1 cellular context compared by ENCODE assay signal in genomic region chr6:87731818-87732661, GRCh38.
TF ChIP-seq lines count a peak whose summit lies in the region.

No MANE protein-coding gene starts in this region.

TF ChIP-seq in A549, 52 proteins besides CTCF, POLR2A, EP300 and RAD21 (continued from another document):
- TF ChIP-seq REST (IDR thresholded peaks at IDR 0.05) (no peak), USF2 (IDR thresholded peaks at IDR 0.05) (peak; percentile 69), ZNF302 (CRISPR knock-in tag; IDR thresholded peaks at IDR 0.05) (no peak), MAZ (IDR thresholded peaks at IDR 0.05; ENCODE audit: borderline replicate concordance, low read depth, low read length) (no peak), ZSCAN20 (CRISPR knock-in tag; IDR thresholded peaks at IDR 0.05) (no peak), KDM5A (IDR thresholded peaks at IDR 0.05) (no peak), PHF8 (IDR thresholded peaks at IDR 0.05; ENCODE audit: borderline replicate concordance, low read depth) (no peak), EHMT2 (IDR thresholded peaks at IDR 0.05; ENCODE audit: low read depth) (no peak), NPAS2 (CRISPR knock-in tag; IDR thresholded peaks at IDR 0.05; ENCODE audit: borderline replicate concordance) (no peak), BHLHE40 (IDR thresholded peaks at IDR 0.05; ENCODE audit: low read depth, low read length) (no peak), ZC3H11A (IDR thresholded peaks at IDR 0.05) (no peak), BCL3 (IDR thresholded peaks at IDR 0.05) (peak; percentile 50; the same call in 1 of the 3 replicates), SREBF2 (IDR thresholded peaks at IDR 0.05) (no peak), ESRRA (IDR thresholded peaks at IDR 0.05; ENCODE audit: borderline replicate concordance, low read length) (no peak), MYC (IDR thresholded peaks at IDR 0.05; ENCODE audit: borderline replicate concordance, low read length) (no peak), ELK1 (IDR thresholded peaks at IDR 0.05; ENCODE audit: low read depth, low read length) (no peak), HOXB5 (CRISPR knock-in tag; IDR thresholded peaks at IDR 0.05) (no peak), TFCP2L1 (CRISPR knock-in tag; IDR thresholded peaks at IDR 0.05) (no peak), CHD4 (IDR thresholded peaks at IDR 0.05; ENCODE audit: borderline replicate concordance) (no peak), HOXB13 (CRISPR knock-in tag; IDR thresholded peaks at IDR 0.05; ENCODE audit: low read depth) (no peak), JUNB (IDR thresholded peaks at IDR 0.05) (peak; percentile 64), NR3C1 (IDR thresholded peaks at IDR 0.05) (no peak), RARB (CRISPR knock-in tag; IDR thresholded peaks at IDR 0.05) (no peak), CBX2 (IDR thresholded peaks at IDR 0.05; ENCODE audit: borderline replicate concordance, low read depth) (no peak)
